24 cellular contexts compared by ENCODE assay signal in genomic region chr10:124550305-124551034, GRCh38.
DNase-seq lines count a peak whose midpoint lies in the region; ATAC-seq and TF ChIP-seq lines count a peak whose summit lies in the region.
"Had no signal": no experiment of that assay in that cellular context is flagged by ENCODE, and none has a peak within 500 bp of the region (broad histone marks: within the 10 kb centered on the region; RNA-seq: fewer than 3 reads in every experiment).

No MANE protein-coding gene starts in this region.

- peaks cover 43% of the 10 kb centered on the region for H3F3A ChIP-seq in SU-DHL-6 (ENCODE audit: insufficient read depth)

- no peaks in the 10 kb centered on the region for H3K9me3 Mint-ChIP-seq in stimulated activated memory B cell treated with anti-CD40 and anti-IgM and Interleukin-4, amounts not matched to agents 10 μg/mL and 1 μg/mL and 100 μg/mL, for 72 hours
- H3K9me3 Mint-ChIP-seq: activated CD4-positive, alpha-beta memory T cell treated with anti-CD3 and anti-CD28 coated beads, Interleukin-2, amount 10 ng/mL, durations not matched to agents 7 days and 5 days; activated naive CD4-positive, alpha-beta T cell treated with anti-CD3 and anti-CD28 coated beads, Interleukin-2, amount 50 U/mL, for 24 hours; activated T-cell treated with anti-CD3 and anti-CD28 coated beads, Interleukin-2, amount 50 U/mL, for 24 hours; immature natural killer cell; natural killer cell had no signal

- H3K4me1 ChIP-seq in right atrium auricular region = peaks cover 0 to 4% of the 10 kb centered on the region in 2 donors
- H3K4me1 ChIP-seq in breast epithelium = no peaks in the 10 kb centered on the region

- no peaks in the 10 kb centered on the region for H3K36me3 Mint-ChIP-seq in stimulated activated memory B cell treated with anti-CD40 and anti-IgM and Interleukin-4, amounts not matched to agents 10 μg/mL and 1 μg/mL and 100 μg/mL, for 72 hours
- H3K36me3 Mint-ChIP-seq: activated naive CD4-positive, alpha-beta T cell treated with anti-CD3 and anti-CD28 coated beads, Interleukin-2, amount 50 U/mL, for 24 hours; immature natural killer cell; natural killer cell had no signal

- H3K9me3 ChIP-seq in right atrium auricular region = no peaks in the 10 kb centered on the region
- no peaks in the 10 kb centered on the region for H3K9me3 ChIP-seq in SU-DHL-6 (ENCODE audit: insufficient read depth, low read length)
- no peaks in the 10 kb centered on the region for H3K9me3 ChIP-seq in breast epithelium
- H3K9me3 ChIP-seq: heart right ventricle, MG63, thoracic aorta had no signal

- H3K27me3 ChIP-seq in right atrium auricular region = no peaks in the 10 kb centered on the region
- no peaks in the 10 kb centered on the region for H3K27me3 ChIP-seq in SU-DHL-6 (ENCODE audit: low read length)
- H3K27me3 ChIP-seq in breast epithelium = no peaks in the 10 kb centered on the region
- H3K27me3 ChIP-seq: heart right ventricle, MG63 had no signal

- H4K20me1 ChIP-seq in SU-DHL-6 (ENCODE audit: low read depth, low read length) = no peaks in the 10 kb centered on the region

- no peaks in the 10 kb centered on the region for H3K36me3 ChIP-seq in right atrium auricular region
- no peaks in the 10 kb centered on the region for H3K36me3 ChIP-seq in SU-DHL-6 (ENCODE audit: low read length)
- H3K36me3 ChIP-seq in breast epithelium = no peaks in the 10 kb centered on the region
- H3K36me3 ChIP-seq: heart right ventricle, MG63, thoracic aorta, WERI-Rb-1 had no signal

- H3K4me2 ChIP-seq in SU-DHL-6 (ENCODE audit: low read depth, low read length, poor library complexity, severe bottlenecking) = peak overlapping the region; percentile 73
- H3K4me2 ChIP-seq: smooth muscle cell had no signal

- H3K4me3 ChIP-seq in right atrium auricular region (no peak overlapping the region), SU-DHL-6 (ENCODE audit: insufficient read depth, low read length, poor library complexity, severe bottlenecking) (no peak overlapping the region), breast epithelium (no peak overlapping the region)
- H3K4me3 ChIP-seq: heart right ventricle, MG63, smooth muscle cell, thoracic aorta had no signal

- peaks cover 81% of the 10 kb centered on the region for H3K4me1 Mint-ChIP-seq in stimulated activated memory B cell treated with anti-CD40 and anti-IgM and Interleukin-4, amounts not matched to agents 10 μg/mL and 1 μg/mL and 100 μg/mL, for 72 hours
- H3K4me1 Mint-ChIP-seq: activated CD4-positive, alpha-beta memory T cell treated with anti-CD3 and anti-CD28 coated beads, Interleukin-2, amount 10 ng/mL, durations not matched to agents 7 days and 5 days had no signal

- H3K9ac ChIP-seq in SU-DHL-6 (ENCODE audit: low read length) = peak overlapping the region; percentile 56

- no peaks in the 10 kb centered on the region for H3K79me2 ChIP-seq in SU-DHL-6 (ENCODE audit: insufficient read depth, low read length)

- no peak overlapping the region for H2AFZ ChIP-seq in SU-DHL-6 (ENCODE audit: low read depth, low read length, severe bottlenecking)

- no peaks in the 10 kb centered on the region for H3K9me2 ChIP-seq in SU-DHL-6 (replicated peaks; ENCODE audit: insufficient read depth, low read length)

- TF ChIP-seq CTCF in right atrium auricular region (IDR thresholded peaks at IDR 0.05) (no peak), SU-DHL-6 (IDR thresholded peaks at IDR 0.05; ENCODE audit: insufficient read depth, low read length, poor library complexity, severe bottlenecking) (no peak), breast epithelium (IDR thresholded peaks at IDR 0.05) (no peak)

- ATAC-seq in Right ventricle myocardium inferior (no peak), HG02759 (IDR thresholded peaks at IDR 0.05; ENCODE audit: unreplicated experiment) (peak; percentile 63), GM18873 (IDR thresholded peaks at IDR 0.05; ENCODE audit: low FRiP score, unreplicated experiment) (no peak)
- ATAC-seq in stimulated activated memory B cell treated with anti-CD40 and anti-IgM and Interleukin-4, amounts not matched to agents 10 μg/mL and 1 μg/mL and 100 μg/mL, for 72 hours = peak; percentile 88
- ATAC-seq: HepG2, natural killer cell had no signal

- peak; percentile 53 for DNase-seq in Right ventricle myocardium inferior (ENCODE audit: missing footprints)
- DNase-seq in right atrium auricular region (ENCODE audit: low spot score) = no peak
- no peak for DNase-seq in NCI-H1930 (lab: John Stamatoyannopoulos, UW)
- no peak for DNase-seq in breast epithelium (ENCODE audit: low spot score in 2 of 2)
- DNase-seq: activated CD4-positive, alpha-beta memory T cell treated with anti-CD3 and anti-CD28 coated beads, Interleukin-2, amount 10 ng/mL, durations not matched to agents 7 days and 5 days; activated T-cell treated with anti-CD3 and anti-CD28 coated beads, Interleukin-2, amount 50 U/mL, for 24 hours; heart right ventricle; immature natural killer cell; mammary epithelial cell; MG63; natural killer cell; NCI-H226; posterior cingulate gyrus; stimulated activated CD8-positive, alpha-beta memory T cell treated with anti-CD3 and anti-CD28 coated beads, Interleukin-4, amount 100 ng/mL, for 48 hours; WERI-Rb-1 had no signal

- peak overlapping the region; percentile 58 for H3K4me3 Mint-ChIP-seq in stimulated activated memory B cell treated with anti-CD40 and anti-IgM and Interleukin-4, amounts not matched to agents 10 μg/mL and 1 μg/mL and 100 μg/mL, for 72 hours
- H3K4me3 Mint-ChIP-seq: activated CD4-positive, alpha-beta memory T cell treated with anti-CD3 and anti-CD28 coated beads, Interleukin-2, amount 10 ng/mL, durations not matched to agents 7 days and 5 days; activated naive CD4-positive, alpha-beta T cell treated with anti-CD3 and anti-CD28 coated beads, Interleukin-2, amount 50 U/mL, for 24 hours; activated T-cell treated with anti-CD3 and anti-CD28 coated beads, Interleukin-2, amount 50 U/mL, for 24 hours; immature natural killer cell; natural killer cell had no signal

- no peaks in the 10 kb centered on the region for H3K27me3 Mint-ChIP-seq in stimulated activated memory B cell treated with anti-CD40 and anti-IgM and Interleukin-4, amounts not matched to agents 10 μg/mL and 1 μg/mL and 100 μg/mL, for 72 hours
- H3K27me3 Mint-ChIP-seq: activated CD4-positive, alpha-beta memory T cell treated with anti-CD3 and anti-CD28 coated beads, Interleukin-2, amount 10 ng/mL, durations not matched to agents 7 days and 5 days; activated naive CD4-positive, alpha-beta T cell treated with anti-CD3 and anti-CD28 coated beads, Interleukin-2, amount 50 U/mL, for 24 hours; activated T-cell treated with anti-CD3 and anti-CD28 coated beads, Interleukin-2, amount 50 U/mL, for 24 hours had no signal

- H3K27ac Mint-ChIP-seq in stimulated activated memory B cell treated with anti-CD40 and anti-IgM and Interleukin-4, amounts not matched to agents 10 μg/mL and 1 μg/mL and 100 μg/mL, for 72 hours = peak overlapping the region; percentile 81
- H3K27ac Mint-ChIP-seq: activated CD4-positive, alpha-beta memory T cell treated with anti-CD3 and anti-CD28 coated beads, Interleukin-2, amount 10 ng/mL, durations not matched to agents 7 days and 5 days; activated naive CD4-positive, alpha-beta T cell treated with anti-CD3 and anti-CD28 coated beads, Interleukin-2, amount 50 U/mL, for 24 hours; activated T-cell treated with anti-CD3 and anti-CD28 coated beads, Interleukin-2, amount 50 U/mL, for 24 hours; immature natural killer cell; natural killer cell had no signal

- intact Hi-C loops in Right ventricle myocardium inferior (cut with DNase I) (no loop called here), breast epithelium (cut with DNase I; ENCODE audit: low total_unique reads) (no loop called here)

- H3K27ac ChIP-seq in right atrium auricular region = no peak overlapping the region
- H3K27ac ChIP-seq in SU-DHL-6 (ENCODE audit: low read depth, low read length) = peak overlapping the region; percentile 98
- H3K27ac ChIP-seq in breast epithelium = no peak overlapping the region
- H3K27ac ChIP-seq: 22Rv1, heart right ventricle, thoracic aorta, WERI-Rb-1 had no signal

- TF ChIP-seq POLR2A in breast epithelium (IDR thresholded peaks at IDR 0.05) = no peak

Comparison
In these comparisons a context has a peak if more than half of its experiments do, and no peak if none do; other contexts are left out.
1. ATAC-seq: peak in HG02759 (single experiment) and stimulated activated memory B cell treated with anti-CD40 and anti-IgM and Interleukin-4, amounts not matched to agents 10 μg/mL and 1 μg/mL and 100 μg/mL, for 72 hours (single experiment); none in Right ventricle myocardium inferior (single experiment) and GM18873 (single experiment).